ENCODE assay signal across 28 cellular contexts in the genomic region with DNA sequence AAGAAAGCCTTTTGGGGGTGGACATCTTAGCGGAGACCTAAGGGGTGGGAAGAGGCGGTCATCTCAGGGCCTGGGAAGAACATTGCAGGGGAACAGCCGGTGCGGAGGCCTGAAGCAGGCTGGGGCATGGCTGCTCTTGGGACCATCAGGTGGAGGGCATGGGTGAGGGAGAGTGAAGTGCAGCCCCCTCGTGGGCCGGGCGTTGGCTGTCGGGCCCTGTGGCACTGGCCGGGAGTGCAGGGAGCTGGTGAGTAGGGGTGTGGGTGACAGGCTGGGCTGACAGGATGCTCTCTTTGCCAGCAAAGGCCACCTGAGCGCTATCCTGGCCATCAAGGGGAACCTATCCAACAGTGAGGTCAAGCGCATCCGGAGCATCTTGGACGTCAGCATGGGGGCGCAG. TPM values are rescaled to one million over a fixed set of nuclear protein-coding genes. Genes with fewer than 3 reads are reported as not detected.
"Had no signal": no experiment of that assay in that cellular context is flagged by ENCODE, and none has a peak within 500 bp of the region (broad histone marks: within the 10 kb centered on the region; RNA-seq: fewer than 3 reads in every experiment).

No MANE protein-coding gene starts in this region.

- H3K27me3 ChIP-seq: adrenal gland, body of pancreas had no signal

- H3K27ac ChIP-seq: body of pancreas, KMS-11, SK-N-MC, WERI-Rb-1 had no signal

- FAIRE-seq: bronchial epithelial cell had no signal

- DNase-seq: activated CD4-positive, alpha-beta T cell treated with anti-CD3 and anti-CD28 coated beads for 4 hours; activated CD8-positive, alpha-beta memory T cell treated with anti-CD3 and anti-CD28 coated beads, Interleukin-2, amount 50 U/mL, for 4 hours; activated CD8-positive, alpha-beta T cell treated with anti-CD3 and anti-CD28 coated beads for 36 hours; activated naive CD4-positive, alpha-beta T cell treated with anti-CD3 and anti-CD28 coated beads, Interleukin-2, amount 50 U/mL, for 16 hours; activated naive CD8-positive, alpha-beta T cell treated with anti-CD3 and anti-CD28 coated beads, Interleukin-2, amount 10 ng/mL, durations not matched to agents 7 days and 5 days; activated T-cell treated with anti-CD3 and anti-CD28 coated beads, Interleukin-2, amount 50 U/mL, for 72 hours; anterior cingulate cortex; body of pancreas; central memory CD4-positive, alpha-beta T cell; NCI-H1092; NCI-H1417; NCI-H1930; NCI-H2171 treated with DMSO at 0.1 percent for 48 hours; NCI-H226; NCI-H526; NCI-H774; NK-92 treated with Interleukin-12 subunit alpha and Interleukin-12 subunit beta, amount 100 ng/mL, for 24 hours; T-cell; WERI-Rb-1 had no signal

- H3K4me3 ChIP-seq: adrenal gland, body of pancreas, SK-N-MC had no signal

- H3K9ac ChIP-seq: KMS-11 had no signal

- ATAC-seq: activated CD4-positive, CD25-positive, alpha-beta regulatory T cell treated with anti-CD3 and anti-CD28 coated beads, Interleukin-2, amount 50 U/mL, for 24 hours; activated CD8-positive, alpha-beta T cell treated with anti-CD3 and anti-CD28 coated beads for 36 hours; activated T-cell treated with anti-CD3 and anti-CD28 coated beads, Interleukin-2, amount 50 U/mL, for 72 hours; body of pancreas; T-cell had no signal

- H3K4me2 ChIP-seq: KMS-11 had no signal

- H3K36me3 ChIP-seq: WERI-Rb-1 had no signal

- H3K9me3 ChIP-seq: adrenal gland, body of pancreas had no signal

RNA-seq across cellular contexts. Expression of gene EXOC3L4, which starts 40.4 kb away (rescaled TPM):
- total RNA-seq: activated CD8-positive, alpha-beta T cell treated with anti-CD3 and anti-CD28 coated beads for 36 hours; activated naive CD8-positive, alpha-beta T cell treated with anti-CD3 and anti-CD28 coated beads, Interleukin-2, amount 10 ng/mL, durations not matched to agents 7 days and 5 days; activated T-cell treated with anti-CD3 and anti-CD28 coated beads, Interleukin-2, amount 50 U/mL, for 72 hours; activated T-helper 2 cell treated with anti-CD3 and anti-CD28 coated beads, Interferon-gamma antibody, Interleukin-2, Interleukin-4, amounts not matched to agents 10 μg/mL and 5 μg/mL and 100 μg/mL, durations not matched to agents 14 hours and 24 hours and 36 hours; bronchial epithelial cell; MCF 10A; T-helper 2 cell treated with Interferon-gamma antibody and Interleukin-4, amounts not matched to agents 100 ng/mL and 5 ng/mL, for 36 hours had no signal

RNA-seq across cellular contexts. Expression of gene LBHD2, which starts 50.9 kb away (rescaled TPM):
- total RNA-seq: activated CD8-positive, alpha-beta T cell treated with anti-CD3 and anti-CD28 coated beads for 36 hours; activated naive CD8-positive, alpha-beta T cell treated with anti-CD3 and anti-CD28 coated beads, Interleukin-2, amount 10 ng/mL, durations not matched to agents 7 days and 5 days; activated T-cell treated with anti-CD3 and anti-CD28 coated beads, Interleukin-2, amount 50 U/mL, for 72 hours; activated T-helper 2 cell treated with anti-CD3 and anti-CD28 coated beads, Interferon-gamma antibody, Interleukin-2, Interleukin-4, amounts not matched to agents 10 μg/mL and 5 μg/mL and 100 μg/mL, durations not matched to agents 14 hours and 24 hours and 36 hours; adrenal gland; body of pancreas; bronchial epithelial cell; MCF 10A; NCI-H460; T-cell; T-helper 2 cell treated with Interferon-gamma antibody and Interleukin-4, amounts not matched to agents 100 ng/mL and 5 ng/mL, for 36 hours had no signal
- polyA plus RNA-seq: adrenal gland had no signal
